ENCODE assay signal across 8 cellular contexts in genomic region chr7:66859794-66860645, GRCh38.
DNase-seq lines count a peak whose midpoint lies in the region; ATAC-seq, FAIRE-seq and TF ChIP-seq lines count a peak whose summit lies in the region.
"Had no signal": no experiment of that assay in that cellular context is flagged by ENCODE, and none has a peak within 500 bp of the region (broad histone marks: within the 10 kb centered on the region; RNA-seq: fewer than 3 reads in every experiment).

No MANE protein-coding gene starts in this region.

- ATAC-seq in foreskin keratinocyte = peak; percentile 56

- H3K27ac ChIP-seq in foreskin keratinocyte = no peak overlapping the region
- no peak overlapping the region for H3K27ac ChIP-seq in ovary

- no peak for FAIRE-seq in HTR-8/SVneo (lab: Jason Lieb, UNC)

- no peak for TF ChIP-seq POLR2A in ovary (IDR thresholded peaks at IDR 0.05)

- no peaks in the 10 kb centered on the region for H3K9me3 ChIP-seq in ovary

- no peaks in the 10 kb centered on the region for H3K36me3 ChIP-seq in ovary

- H3K4me3 ChIP-seq in ovary = no peak overlapping the region

- DNase-seq in NCI-H187 (lab: John Stamatoyannopoulos, UW) (peak; percentile 8 to 38), foreskin keratinocyte (no peak), ovary (no peak), dedifferentiated amniotic fluid mesenchymal stem cell (ENCODE audit: extremely low spot score) (no peak), HTR-8/SVneo (ENCODE audit: insufficient read length, low spot score) (no peak)
- peak; percentile 70 for DNase-seq in activated CD4-positive, alpha-beta T cell treated with anti-CD3 and anti-CD28 coated beads for 48 hours
- DNase-seq in stimulated activated CD4-positive, alpha-beta T cell treated with anti-CD3 and anti-CD28 coated beads, Interleukin-15, amount 100 ng/mL, for 24 hours = peak; percentile 65
- DNase-seq: NCI-H446 treated with DMSO at 0.1 percent for 48 hours had no signal

- WGBS in ovary, 3 donors = 82 to 88% (median 87%) methylated on average over 10 of the region's 10 CpGs

- no peak for TF ChIP-seq EP300 in ovary (IDR thresholded peaks at IDR 0.05)

- intact Hi-C loops in ovary (cut with DNase I) = loop anchor here in 1 of 4 donors (10.0 kb wide), 1 partner anchor 105 kb away; no protein-coding TSS in a partner anchor

- H3K27me3 ChIP-seq in foreskin keratinocyte (no peaks in the 10 kb centered on the region), ovary (no peaks in the 10 kb centered on the region)

- H3K4me1 ChIP-seq in foreskin keratinocyte = no peaks in the 10 kb centered on the region
- H3K4me1 ChIP-seq in ovary (ENCODE audit: insufficient read depth) = no peaks in the 10 kb centered on the region

- TF ChIP-seq CTCF in foreskin keratinocyte (conservative IDR thresholded peaks at IDR 0.05) = no peak
- no peak for TF ChIP-seq CTCF in ovary (IDR thresholded peaks at IDR 0.05)

Comparison
In these comparisons a context has a peak if more than half of its experiments do, and no peak if none do; other contexts are left out.
1. DNase-seq: peak in NCI-H187 (2 of 2), activated CD4-positive, alpha-beta T cell treated with anti-CD3 and anti-CD28 coated beads for 48 hours (single experiment) and stimulated activated CD4-positive, alpha-beta T cell treated with anti-CD3 and anti-CD28 coated beads, Interleukin-15, amount 100 ng/mL, for 24 hours (single experiment); none in foreskin keratinocyte (0 of 2), ovary (0 of 5), dedifferentiated amniotic fluid mesenchymal stem cell (single experiment) and HTR-8/SVneo (single experiment).